Comparison of ENCODE assay signal across 29 cellular contexts in genomic region chr11:12056112-12056511, GRCh38. TPM values are rescaled to one million over a fixed set of nuclear protein-coding genes. Genes with fewer than 3 reads are reported as not detected.
DNase-seq lines count a peak whose midpoint lies in the region; ATAC-seq, FAIRE-seq and TF ChIP-seq lines count a peak whose summit lies in the region.
"Had no signal": no experiment of that assay in that cellular context is flagged by ENCODE, and none has a peak within 500 bp of the region (broad histone marks: within the 10 kb centered on the region; RNA-seq: fewer than 3 reads in every experiment).

No MANE protein-coding gene starts in this region.

- H3F3A ChIP-seq in PC-9 (ENCODE audit: insufficient read depth, low read depth): no peaks in the 10 kb centered on the region

- DNase-seq in A549 (ENCODE audit: low read depth in 1 of 2, low spot score in 1 of 2): no peak
- peak; percentile 1 for DNase-seq in GM13977 (ENCODE audit: low spot score)
- DNase-seq in PC-9: no peak
- no peak for DNase-seq in fibroblast of mammary gland (ENCODE audit: low read depth)
- DNase-seq in HPDE6-E6E7 (ENCODE audit: extremely low spot score): no peak
- DNase-seq in activated effector memory CD4-positive, alpha-beta T cell treated with anti-CD3 and anti-CD28 coated beads, Interleukin-2, amount 50 U/mL, for 16 hours: no peak
- DNase-seq in HT-29 (ENCODE audit: low spot score): no peak
- DNase-seq in ACHN: no peak
- DNase-seq: activated effector memory CD4-positive, alpha-beta T cell treated with Interleukin-2 at 50 U/mL for 16 hours; activated naive CD8-positive, alpha-beta T cell treated with anti-CD3 and anti-CD28 coated beads for 36 hours; esophagus squamous epithelium; heart right ventricle; KG1; lower lobe of right lung; naive thymus-derived CD4-positive, alpha-beta T cell; NCI-H1930; NCI-H524 treated with DMSO at 0.1 percent for 48 hours; NK-92 treated with Interleukin-12 subunit alpha and Interleukin-12 subunit beta, amount 100 ng/mL, for 24 hours; SHP77 treated with DMSO at 0.1 percent for 48 hours; stimulated activated CD8-positive, alpha-beta memory T cell treated with anti-CD3 and anti-CD28 coated beads, Interleukin-4, amount 100 ng/mL, for 48 hours; stimulated activated naive CD8-positive, alpha-beta T cell treated with anti-CD3 and anti-CD28 coated beads, Interleukin-15, amount 100 ng/mL, for 72 hours; T-helper 9 cell; thyroid gland; uterus had no signal

- TF ChIP-seq RAD21 in A549 (conservative IDR thresholded peaks at IDR 0.05 in 1 of 2, IDR thresholded peaks at IDR 0.05 in 1 of 2): peak; percentile 42 to 48

- no peaks in the 10 kb centered on the region for H3K27me3 ChIP-seq in PC-9 (ENCODE audit: insufficient read depth, low read depth)
- H3K27me3 ChIP-seq: esophagus squamous epithelium, heart right ventricle, neutrophil, thyroid gland, uterus had no signal

- H3K9me2 ChIP-seq in PC-9 (ENCODE audit: insufficient read depth): no peaks in the 10 kb centered on the region

- H2AFZ ChIP-seq in PC-9: no peak overlapping the region

- H3K4me3 ChIP-seq in A549: no peak overlapping the region
- no peak overlapping the region for H3K4me3 ChIP-seq in PC-9
- no peak overlapping the region for H3K4me3 ChIP-seq in fibroblast of mammary gland (ENCODE audit: control insufficient read depth, low read depth, low read length)
- H3K4me3 ChIP-seq: coronary artery, esophagus squamous epithelium, heart right ventricle, lower lobe of right lung, thyroid gland, uterus had no signal

- POLR2A ChIA-PET in A549 (lab: Yijun Ruan, JAX) (no interaction called here), PC-9 (lab: Charles Lee; ENCODE audit: unreplicated experiment) (no interaction called here)

- CTCF ChIA-PET in A549 (lab: Yijun Ruan, JAX): interaction anchor here (1.1 to 21.4 kb wide), 4 partner anchors 9 to 225 kb away, joined by 3 to 664 read pairs (median 10); no protein-coding TSS in a partner anchor
- CTCF ChIA-PET in PC-9 (lab: Charles Lee): interaction anchor here (0.6 to 1.4 kb wide), 3 partner anchors 125 to 231 kb away, joined by 3 to 5 read pairs (median 3); no protein-coding TSS in a partner anchor

- no peak for TF ChIP-seq POLR2A in A549 (IDR thresholded peaks at IDR 0.05; ENCODE audit: low read length)

- no TSS peak for BruUV-seq in PC-9 (replicated peaks; lab: Mats Ljungman, UMichigan)

- FAIRE-seq in A549 (lab: Jason Lieb, UNC): no peak
- FAIRE-seq: frontal cortex had no signal

- H3K36me3 ChIP-seq in PC-9 (ENCODE audit: low read depth): no peaks in the 10 kb centered on the region
- H3K36me3 ChIP-seq: esophagus squamous epithelium, heart right ventricle, lower lobe of right lung, neutrophil, thyroid gland, uterus had no signal

- H3K27ac ChIP-seq in A549: peak overlapping the region; percentile 55 to 77
- no peak overlapping the region for H3K27ac ChIP-seq in PC-9
- H3K27ac ChIP-seq: coronary artery, esophagus squamous epithelium, heart right ventricle, lower lobe of right lung, neutrophil, thyroid gland, uterus had no signal

- peak; percentile 20; the same call in 1 of the 3 replicates for TF ChIP-seq CTCF in A549 (IDR thresholded peaks at IDR 0.05)
- TF ChIP-seq CTCF in GM13977 (IDR thresholded peaks at IDR 0.05; ENCODE audit: extremely low read depth, insufficient read depth, missing control alignments): no peak
- 0 out of 2 replicates have a peak, but pooled peaks have one; percentile 13 for TF ChIP-seq CTCF in PC-9 (conservative IDR thresholded peaks at IDR 0.05)
- peak; percentile 9 for TF ChIP-seq CTCF in fibroblast of mammary gland (conservative IDR thresholded peaks at IDR 0.05; ENCODE audit: control insufficient read depth, insufficient read depth, low read depth, low read length)

- in situ Hi-C loops in GM13977 (cut with MboI; ENCODE audit: low pct_unique_long_range_greater_than_20kb, low sequenced_read_pairs, unreplicated experiment): loop anchor here (10.0 kb wide), 1 partner anchor 209 kb away; no protein-coding TSS in a partner anchor
- in situ Hi-C loops in ACHN (cut with HindIII; ENCODE audit: low pct_ligation_motif_present, low pct_unique_long_range_greater_than_20kb, low sequenced_read_pairs): no loop called here

- WGBS in A549 (ENCODE audit: missing lambda C conversion rate): 90% methylated on average over 3 of the region's 3 CpGs

- H4K20me1 ChIP-seq in PC-9 (ENCODE audit: insufficient read depth): no peaks in the 10 kb centered on the region

- no peak for ATAC-seq in A549
- ATAC-seq: heart right ventricle; lower lobe of right lung; naive thymus-derived CD4-positive, alpha-beta T cell; Panc1; sciatic nerve; stimulated activated naive CD8-positive, alpha-beta T cell treated with anti-CD3 and anti-CD28 coated beads, Interleukin-15, amount 100 ng/mL, for 72 hours had no signal

- H3K9me3 ChIP-seq in A549 (peaks cover 5% of the 10 kb centered on the region; the same call in 1 of the 3 replicates), PC-9 (ENCODE audit: insufficient read depth, low read depth) (no peaks in the 10 kb centered on the region)
- H3K9me3 ChIP-seq: esophagus squamous epithelium, heart right ventricle, lower lobe of right lung, neutrophil, thyroid gland, uterus had no signal

- intact Hi-C loops in PC-9 (cut with micrococcal nuclease; ENCODE audit: unreplicated experiment): loop anchor here (10.0 kb wide), 1 partner anchor 59 kb away; the partner anchor contains the start of gene MICAL2

- no peaks in the 10 kb centered on the region for H3K79me2 ChIP-seq in PC-9 (ENCODE audit: low read depth)

- H3K4me2 ChIP-seq in A549 (no peak overlapping the region), PC-9 (no peak overlapping the region)

- peaks cover 30% of the 10 kb centered on the region for H3K4me1 ChIP-seq in A549
- H3K4me1 ChIP-seq in PC-9 (replicated peaks; ENCODE audit: insufficient read depth): no peaks in the 10 kb centered on the region
- H3K4me1 ChIP-seq: uterus had no signal

- TF ChIP-seq EP300 in A549 (IDR thresholded peaks at IDR 0.05): no peak

TF ChIP-seq in A549, 52 proteins besides CTCF, POLR2A, EP300 and RAD21:
- TF ChIP-seq SMC3 (IDR thresholded peaks at IDR 0.05) (peak; percentile 36; the same call in 2 of the 3 replicates), NR3C1 (IDR thresholded peaks at IDR 0.05) (no peak)

RNA-seq across cellular contexts. Expression of gene DKK3, which starts 47.7 kb away (rescaled TPM):
- 18.4 and 22.8 TPM in 2 replicates for polyA plus RNA-seq in A549 (2011; rRNA removed)
- 6.0 and 6.2 TPM in 2 replicates for polyA plus RNA-seq in A549 (2012; cell fraction: cytosol; rRNA removed)
- polyA plus RNA-seq in A549 (2012; cell fraction: nucleus; rRNA removed): 9.6 and 10.7 TPM in 2 replicates
- 11.9 to 21.8 TPM (median 20.8 TPM) in 3 replicates for polyA plus RNA-seq in A549 (2017; fragmentation: RNase III; extraction: RNeasy Plus Mini Kit Qiagen cat#74134 plus additional on column Dnase treatment)
- 12.0 and 14.5 TPM in 2 replicates for polyA minus RNA-seq in A549 (2011; rRNA and poly(A)+ RNA removed)
- 11.5 and 13.9 TPM in 2 replicates for total RNA-seq in PC-9 (2021)
- not detected in 2 replicates for total RNA-seq in HT-29 (2014; rRNA removed; shearing (Covaris generic))

RNA-seq across cellular contexts. Expression of gene MICAL2, which starts 54.3 kb away (rescaled TPM):
- polyA plus RNA-seq in A549 (2011; rRNA removed) (42.1 and 52.4 TPM in 2 replicates), A549 (2017; fragmentation: RNase III; extraction: RNeasy Plus Mini Kit Qiagen cat#74134 plus additional on column Dnase treatment) (39.8 to 43.6 TPM (median 43.5 TPM) in 3 replicates)
- 19.3 and 22.9 TPM in 2 replicates for polyA plus RNA-seq in A549 (2012; cell fraction: cytosol; rRNA removed)
- polyA plus RNA-seq in A549 (2012; cell fraction: nucleus; rRNA removed): 25.5 and 31.9 TPM in 2 replicates
- polyA minus RNA-seq in A549 (2011; rRNA and poly(A)+ RNA removed): 104 and 112 TPM in 2 replicates
- 30.5 and 32.4 TPM in 2 replicates for total RNA-seq in PC-9 (2021)
- 150 and 153 TPM in 2 replicates for total RNA-seq in HT-29 (2014; rRNA removed; shearing (Covaris generic))

Comparison
In these comparisons a context has a peak if more than half of its experiments do, and no peak if none do; other contexts are left out.
1. RNA of gene DKK3, which starts 47.7 kb away (total RNA-seq): 11.5 to 13.9 TPM in PC-9; not detected in HT-29; every median in the first group is over 10 times any median in the second.